In genomic region chr21:31857096-31857495, GRCh38 we compare ENCODE assay signal across 30 cellular contexts. TPM values are rescaled to one million over a fixed set of nuclear protein-coding genes. Genes with fewer than 3 reads are reported as not detected.
"Had no signal": no experiment of that assay in that cellular context is flagged by ENCODE, and none has a peak within 500 bp of the region (broad histone marks: within the 10 kb centered on the region; RNA-seq: fewer than 3 reads in every experiment).

No MANE protein-coding gene starts in this region.

- H3K9me3 ChIP-seq: neutrophil, pancreas, prostate gland, right lobe of liver, sigmoid colon, suprapubic skin, testis, tibial artery, transverse colon, upper lobe of left lung, uterus had no signal

- H3K27ac ChIP-seq: neutrophil, pancreas, prostate gland, right lobe of liver, sigmoid colon, suprapubic skin, testis, tibial artery, transverse colon, upper lobe of left lung, uterus had no signal

- H3K4me3 Mint-ChIP-seq: naive B cell; naive thymus-derived CD8-positive, alpha-beta T cell; natural killer cell treated with Interleukin-12 subunit alpha and Interleukin-12 subunit beta and Interleukin-15 and Interleukin-18, amount 100 ng/mL, for 72 hours; nephron progenitor cell; neural crest cell; stimulated activated effector memory CD8-positive, alpha-beta T cell treated with anti-CD3 and anti-CD28 coated beads, Interleukin-12 subunit alpha, Interleukin-12 subunit beta, amount 100 ng/mL, for 72 hours; stimulated activated naive B cell treated with anti-CD40 and anti-IgM and Interleukin-4, amounts not matched to agents 10 μg/mL and 1 μg/mL and 100 μg/mL, for 72 hours; stimulated activated naive CD8-positive, alpha-beta T cell treated with anti-CD3 and anti-CD28 coated beads, Interleukin-15, amount 100 ng/mL, for 72 hours had no signal

- DNase-seq: naive B cell; naive thymus-derived CD8-positive, alpha-beta T cell; nephron progenitor cell; nucleus accumbens; pancreas; retina; right cardiac atrium; right lobe of liver; sigmoid colon; small intestine; stimulated activated CD4-positive, alpha-beta T cell treated with anti-CD3 and anti-CD28 coated beads, Interleukin-15, amount 100 ng/mL, for 24 hours; stimulated activated CD4-positive, alpha-beta T cell treated with anti-CD3 and anti-CD28 coated beads, Interleukin-2, amount 100 ng/mL, for 24 hours; stimulated activated CD4-positive, alpha-beta T cell treated with anti-CD3 and anti-CD28 coated beads, Interleukin-2, amount 100 ng/mL, for 48 hours; stimulated activated CD4-positive, alpha-beta T cell treated with anti-CD3 and anti-CD28 coated beads, Interleukin-4, amount 100 ng/mL, for 24 hours; stimulated activated naive B cell treated with anti-CD40 and anti-IgM and Interleukin-4, amounts not matched to agents 10 μg/mL and 1 μg/mL and 100 μg/mL, for 72 hours; stimulated activated naive CD8-positive, alpha-beta T cell treated with anti-CD3 and anti-CD28 coated beads, Interleukin-15, amount 100 ng/mL, for 72 hours; stimulated activated naive CD8-positive, alpha-beta T cell treated with anti-CD3 and anti-CD28 coated beads, Interleukin-15, Interleukin-2, amounts not matched to agents 100 U/mL and 50 U/mL, for 24 hours; substantia nigra; testis; tibial artery; transverse colon; upper lobe of left lung; uterus had no signal

- H3K4me1 Mint-ChIP-seq: naive B cell; naive thymus-derived CD8-positive, alpha-beta T cell; nephron progenitor cell; neural crest cell; stimulated activated effector memory CD8-positive, alpha-beta T cell treated with anti-CD3 and anti-CD28 coated beads, Interleukin-12 subunit alpha, Interleukin-12 subunit beta, amount 100 ng/mL, for 72 hours; stimulated activated naive B cell treated with anti-CD40 and anti-IgM and Interleukin-4, amounts not matched to agents 10 μg/mL and 1 μg/mL and 100 μg/mL, for 72 hours; stimulated activated naive CD8-positive, alpha-beta T cell treated with anti-CD3 and anti-CD28 coated beads, Interleukin-15, amount 100 ng/mL, for 72 hours had no signal

- FAIRE-seq: pancreas had no signal

- H3K36me3 ChIP-seq: neutrophil, pancreas, prostate gland, right lobe of liver, sigmoid colon, suprapubic skin, tibial artery, transverse colon, upper lobe of left lung, uterus had no signal

- ATAC-seq: naive thymus-derived CD8-positive, alpha-beta T cell; natural killer cell treated with Interleukin-12 subunit alpha and Interleukin-12 subunit beta and Interleukin-15 and Interleukin-18, amount 100 ng/mL, for 72 hours; pancreas; right cardiac atrium; right lobe of liver; stimulated activated effector memory CD8-positive, alpha-beta T cell treated with anti-CD3 and anti-CD28 coated beads, Interleukin-12 subunit alpha, Interleukin-12 subunit beta, amount 100 ng/mL, for 72 hours; stimulated activated naive B cell treated with anti-CD40 and anti-IgM and Interleukin-4, amounts not matched to agents 10 μg/mL and 1 μg/mL and 100 μg/mL, for 72 hours; stimulated activated naive CD8-positive, alpha-beta T cell treated with anti-CD3 and anti-CD28 coated beads, Interleukin-15, amount 100 ng/mL, for 72 hours; stimulated activated naive CD8-positive, alpha-beta T cell treated with anti-CD3 and anti-CD28 coated beads, Interleukin-15, Interleukin-2, amounts not matched to agents 100 U/mL and 50 U/mL, for 24 hours had no signal

- H3K27me3 ChIP-seq: pancreas, right lobe of liver, sigmoid colon, suprapubic skin, testis, transverse colon, upper lobe of left lung, uterus had no signal

- H3K27ac Mint-ChIP-seq: naive B cell; naive thymus-derived CD8-positive, alpha-beta T cell; natural killer cell treated with Interleukin-12 subunit alpha and Interleukin-12 subunit beta and Interleukin-15 and Interleukin-18, amount 100 ng/mL, for 72 hours; nephron progenitor cell; stimulated activated effector memory CD8-positive, alpha-beta T cell treated with anti-CD3 and anti-CD28 coated beads, Interleukin-12 subunit alpha, Interleukin-12 subunit beta, amount 100 ng/mL, for 72 hours; stimulated activated naive B cell treated with anti-CD40 and anti-IgM and Interleukin-4, amounts not matched to agents 10 μg/mL and 1 μg/mL and 100 μg/mL, for 72 hours; stimulated activated naive CD8-positive, alpha-beta T cell treated with anti-CD3 and anti-CD28 coated beads, Interleukin-15, amount 100 ng/mL, for 72 hours had no signal

- H3K4me1 ChIP-seq: pancreas, prostate gland, right lobe of liver, sigmoid colon, suprapubic skin, testis, tibial artery, transverse colon, upper lobe of left lung, uterus had no signal

- H3K4me3 ChIP-seq: pancreas, prostate gland, right lobe of liver, sigmoid colon, suprapubic skin, testis, tibial artery, transverse colon, upper lobe of left lung, uterus had no signal

- H3K9me3 Mint-ChIP-seq: natural killer cell treated with Interleukin-12 subunit alpha and Interleukin-12 subunit beta and Interleukin-15 and Interleukin-18, amount 100 ng/mL, for 72 hours; neural crest cell; stimulated activated effector memory CD8-positive, alpha-beta T cell treated with anti-CD3 and anti-CD28 coated beads, Interleukin-12 subunit alpha, Interleukin-12 subunit beta, amount 100 ng/mL, for 72 hours; stimulated activated naive CD8-positive, alpha-beta T cell treated with anti-CD3 and anti-CD28 coated beads, Interleukin-15, amount 100 ng/mL, for 72 hours had no signal

- H3K36me3 Mint-ChIP-seq: naive thymus-derived CD8-positive, alpha-beta T cell; natural killer cell treated with Interleukin-12 subunit alpha and Interleukin-12 subunit beta and Interleukin-15 and Interleukin-18, amount 100 ng/mL, for 72 hours; stimulated activated effector memory CD8-positive, alpha-beta T cell treated with anti-CD3 and anti-CD28 coated beads, Interleukin-12 subunit alpha, Interleukin-12 subunit beta, amount 100 ng/mL, for 72 hours; stimulated activated naive B cell treated with anti-CD40 and anti-IgM and Interleukin-4, amounts not matched to agents 10 μg/mL and 1 μg/mL and 100 μg/mL, for 72 hours had no signal

RNA-seq across cellular contexts. Expression of gene HUNK, which starts 15.7 kb away (rescaled TPM):
- total RNA-seq: pulmonary artery endothelial cell had no signal
